Comparison of ENCODE assay signal across 6 cellular contexts in the genomic region with DNA sequence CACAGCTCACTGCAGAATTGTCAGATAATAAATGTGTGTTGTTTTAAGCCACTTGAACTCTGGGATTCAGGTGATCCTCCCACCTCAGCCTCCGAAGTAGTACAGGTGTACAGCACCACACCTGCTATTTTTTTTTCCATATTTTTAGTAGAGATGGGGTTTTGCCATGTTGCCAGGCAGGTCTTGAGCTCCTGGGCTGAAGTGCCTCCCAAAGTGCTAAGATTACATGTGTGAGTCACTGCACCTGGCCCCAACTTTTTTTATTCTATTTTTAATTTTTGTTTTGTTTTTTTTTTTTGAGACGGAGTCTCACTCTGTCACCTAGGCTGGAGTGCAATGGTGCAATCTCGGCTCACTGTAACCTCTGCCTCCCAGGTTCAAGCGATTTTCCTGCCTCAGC. TPM values are rescaled to one million over a fixed set of nuclear protein-coding genes. Genes with fewer than 3 reads are reported as not detected.
DNase-seq lines count a peak whose midpoint lies in the region; ATAC-seq and TF ChIP-seq lines count a peak whose summit lies in the region.
"Not testable (repeated sequence)": the region's sequence is repeated elsewhere in the genome, so short reads cannot be mapped to it uniquely, and the experiment has no call there.
"Had no signal": no experiment of that assay in that cellular context is flagged by ENCODE, and none has a peak within 500 bp of the region (broad histone marks: within the 10 kb centered on the region; RNA-seq: fewer than 3 reads in every experiment).

No MANE protein-coding gene starts in this region.

- POLR2A ChIA-PET in HCT116 (lab: Charles Lee), result interaction anchor here (0.7 kb wide), 1 partner anchor 312 kb away, joined by 3 read pairs; no protein-coding TSS in a partner anchor

- not testable (repeated sequence) for TF ChIP-seq POLR2A in HCT116 (IDR thresholded peaks at IDR 0.05; ENCODE audit: borderline replicate concordance, extremely low read depth, insufficient read depth, insufficient read length); gastrocnemius medialis (IDR thresholded peaks at IDR 0.05)

- DNase-seq in DMS53 (lab: John Stamatoyannopoulos, UW) (peak; percentile 68), NCI-H2171 treated with DMSO at 0.1 percent for 48 hours (lab: John Stamatoyannopoulos, UW) (peak; percentile 15)
- DNase-seq in HCT116 (ENCODE audit: low read depth, low spot score); left lung; gastrocnemius medialis: not testable (repeated sequence)

- CTCF ChIA-PET in HCT116 (lab: Charles Lee), result not testable (repeated sequence)

- not testable (repeated sequence) for H3K4me2 ChIP-seq in HCT116 (ENCODE audit: low read length)

- not testable (repeated sequence) for H3K9me3 ChIP-seq in HCT116 (ENCODE audit: control insufficient read depth in 1 of 2, insufficient read depth in 1 of 2, low read depth in 1 of 2, low read length in 2 of 2); left lung; gastrocnemius medialis

- RAD21 ChIA-PET in HCT116 (lab: Charles Lee; ENCODE audit: low non-redundant PET in 1 of 2, low total read pairs in 2 of 2, uncharacterized antibody in 2 of 2, unreplicated experiment in 2 of 2), result not testable (repeated sequence)

- not testable (repeated sequence) for H3K27ac ChIP-seq in HCT116 (ENCODE audit: low read depth, low read length); left lung; gastrocnemius medialis

- not testable (repeated sequence) for TF ChIP-seq CTCF in HCT116 (IDR thresholded peaks at IDR 0.05 in 2 of 3, conservative IDR thresholded peaks at IDR 0.05 in 1 of 3; ENCODE audit: borderline replicate concordance in 1 of 3, insufficient read depth in 1 of 3, low read depth in 2 of 3, low read length in 2 of 3); left lung (IDR thresholded peaks at IDR 0.05); gastrocnemius medialis (IDR thresholded peaks at IDR 0.05 in 4 of 5, conservative IDR thresholded peaks at IDR 0.05 in 1 of 5)

- not testable (repeated sequence) for H3K4me1 ChIP-seq in HCT116 (ENCODE audit: control insufficient read depth in 1 of 2, insufficient read depth in 2 of 2, low read length in 2 of 2); left lung
- H3K4me1 ChIP-seq in gastrocnemius medialis, result peaks cover 23% of the 10 kb centered on the region in 2 donors

- H3K36me3 ChIP-seq in HCT116 (ENCODE audit: control insufficient read depth in 1 of 2, insufficient read depth in 2 of 2, low read length in 2 of 2); left lung; gastrocnemius medialis: not testable (repeated sequence)

- not testable (repeated sequence) for H3K9me2 ChIP-seq in HCT116 (ENCODE audit: insufficient read depth)

- not testable (repeated sequence) for H4K20me1 ChIP-seq in HCT116 (ENCODE audit: insufficient read depth)

- H3K79me2 ChIP-seq in HCT116 (ENCODE audit: insufficient read depth, low read length), result not testable (repeated sequence)

- intact Hi-C loops in HCT116 (cut with micrococcal nuclease); left lung (cut with DNase I); gastrocnemius medialis (cut with DNase I; ENCODE audit: low total_unique reads): not testable (repeated sequence)

- not testable (repeated sequence) for ATAC-seq in HCT116
- ATAC-seq in left lung, result peak; percentile 66
- ATAC-seq in gastrocnemius medialis, result peak; percentile 45 to 68

- BruUV-seq in HCT116 (replicated peaks; lab: Mats Ljungman, UMichigan), result not testable (repeated sequence)

- not testable (repeated sequence) for H3K4me3 ChIP-seq in HCT116 (replicated peaks in 1 of 2; ENCODE audit: low read depth in 1 of 2, low read length in 2 of 2); left lung; gastrocnemius medialis

- H3K27me3 ChIP-seq in HCT116 (ENCODE audit: insufficient read depth, low read length); left lung; gastrocnemius medialis: not testable (repeated sequence)

- not testable (repeated sequence) for TF ChIP-seq RAD21 in HCT116 (IDR thresholded peaks at IDR 0.05; ENCODE audit: low read depth)

- H2AFZ ChIP-seq in HCT116 (ENCODE audit: low read depth, low read length, poor library complexity, severe bottlenecking), result peak overlapping the region; percentile 58

- in situ Hi-C loops in gastrocnemius medialis (cut with MboI; ENCODE audit: low sequenced_read_pairs in 4 of 4), result loop anchor here in 1 of 4 donors (25.0 kb wide), 1 partner anchor 469 kb away; no protein-coding TSS in a partner anchor

- H3K9ac ChIP-seq in HCT116 (ENCODE audit: low read length), result not testable (repeated sequence)

RNA-seq across cellular contexts. Expression of gene MET, which starts 28.8 kb away (rescaled TPM):
- 200 TPM for total RNA-seq in HCT116 (2021; ENCODE audit: unreplicated experiment)
- polyA plus RNA-seq in HCT116 (2012), result 71.3 and 91.7 TPM in 2 replicates
- total RNA-seq in left lung, result 10 to 100 TPM; 70.0 to 89.3 TPM
- total RNA-seq in gastrocnemius medialis, result 10 to 100 TPM; 15.9 to 36.8 (median 28.7) TPM
- total RNA-seq: CD8-positive, alpha-beta T cell had no signal
